13 cellular contexts compared by ENCODE assay signal in genomic region chr4:150974750-150975149, GRCh38. TPM values are rescaled to one million over a fixed set of nuclear protein-coding genes. Genes with fewer than 3 reads are reported as not detected.
DNase-seq lines count a peak whose midpoint lies in the region; ATAC-seq, FAIRE-seq and TF ChIP-seq lines count a peak whose summit lies in the region.
"Had no signal": no experiment of that assay in that cellular context is flagged by ENCODE, and none has a peak within 500 bp of the region (broad histone marks: within the 10 kb centered on the region; RNA-seq: fewer than 3 reads in every experiment).

No MANE protein-coding gene starts in this region.

- peaks cover 2% of the 10 kb centered on the region for H3K4me1 ChIP-seq in adipocyte (ENCODE audit: control insufficient read depth, insufficient read depth, low read length)
- peaks cover 0 to 46% (median 0%) of the 10 kb centered on the region in 3 donors for H3K4me1 ChIP-seq in esophagus squamous epithelium
- H3K4me1 ChIP-seq: parathyroid adenoma had no signal

- TF ChIP-seq CTCF in esophagus squamous epithelium (IDR thresholded peaks at IDR 0.05) = no peak

- intact Hi-C loops in esophagus squamous epithelium (cut with DNase I) = no loop called here

- TF ChIP-seq POLR2A in GM18505 (IDR thresholded peaks at IDR 0.05; ENCODE audit: borderline replicate concordance, extremely low read depth, insufficient read depth, insufficient read length) (no peak), esophagus squamous epithelium (IDR thresholded peaks at IDR 0.05) (no peak), H54 (IDR thresholded peaks at IDR 0.05; ENCODE audit: low read depth, low read length) (no peak)

- peak; percentile 4 for DNase-seq in adipocyte (ENCODE audit: low read depth)
- DNase-seq in KBM-7 = no peak
- DNase-seq in esophagus squamous epithelium (lab: John Stamatoyannopoulos, UW) = no peak
- no peak for DNase-seq in HCEC 1CT
- no peak for DNase-seq in H54 (ENCODE audit: insufficient read length, low spot score)
- DNase-seq: activated CD4-positive, alpha-beta T cell treated with anti-CD3 and anti-CD28 coated beads, Interleukin-2, amount 50 U/mL, for 1 hour; mesendoderm; NCI-H2081 had no signal

- H3K27ac ChIP-seq in esophagus squamous epithelium = no peak overlapping the region
- H3K27ac ChIP-seq: cardiac muscle cell, parathyroid adenoma had no signal

- H3K36me3 ChIP-seq in adipocyte (ENCODE audit: control insufficient read depth, insufficient read depth, low read length, severe bottlenecking) (no peaks in the 10 kb centered on the region), esophagus squamous epithelium (no peaks in the 10 kb centered on the region)
- H3K36me3 ChIP-seq: cardiac muscle cell had no signal

- H3K27me3 ChIP-seq in adipocyte (replicated peaks; ENCODE audit: control insufficient read depth, insufficient read depth, low read length) = no peaks in the 10 kb centered on the region
- no peaks in the 10 kb centered on the region for H3K27me3 ChIP-seq in esophagus squamous epithelium
- H3K27me3 ChIP-seq: cardiac muscle cell had no signal

- FAIRE-seq in H54 (lab: Jason Lieb, UNC) = no peak

- H3K9me3 ChIP-seq in adipocyte (ENCODE audit: control insufficient read depth, low read length) (no peaks in the 10 kb centered on the region), esophagus squamous epithelium (no peaks in the 10 kb centered on the region)

- ATAC-seq in GM18505 (IDR thresholded peaks at IDR 0.05; ENCODE audit: unreplicated experiment) = peak; percentile 41
- peak; percentile 73 for ATAC-seq in GM21390 (IDR thresholded peaks at IDR 0.05; ENCODE audit: unreplicated experiment)
- ATAC-seq in HG03064 (IDR thresholded peaks at IDR 0.05; ENCODE audit: low read depth, unreplicated experiment) = peak; percentile 57

- no peak overlapping the region for H3K9ac ChIP-seq in adipocyte (ENCODE audit: low read length)
- H3K9ac ChIP-seq: parathyroid adenoma had no signal

- in situ Hi-C loops in KBM-7 (cut with MboI; ENCODE audit: low pct_unique_long_range_greater_than_20kb, low sequenced_read_pairs) = no loop called here

- H3K4me3 ChIP-seq in adipocyte (ENCODE audit: low read length) (no peak overlapping the region), esophagus squamous epithelium (no peak overlapping the region)
- H3K4me3 ChIP-seq: cardiac muscle cell had no signal

- 55 to 65% methylated on average over 1 of the region's 1 CpG for WGBS in esophagus squamous epithelium, 2 donors

RNA-seq across cellular contexts. Expression of gene LRBA, which starts 40.3 kb away (rescaled TPM):
- 10 to 100 TPM; 54.7 to 91.8 (median 66.2) TPM for total RNA-seq in esophagus squamous epithelium
